Comparison of ENCODE assay signal across 1 cellular context in genomic region chr11:86577663-86578636, GRCh38.
TF ChIP-seq lines count a peak whose summit lies in the region.

No MANE protein-coding gene starts in this region.

TF ChIP-seq in SK-N-SH, 30 proteins besides CTCF, POLR2A, EP300 and RAD21 (continued from another document):
- no peak for TF ChIP-seq NRF1 (IDR thresholded peaks at IDR 0.05; ENCODE audit: low read depth, low read length)
- TF ChIP-seq JUND (IDR thresholded peaks at IDR 0.05): peak; percentile 84
- peak; percentile 86 for TF ChIP-seq FOSL2 (IDR thresholded peaks at IDR 0.05; ENCODE audit: borderline replicate concordance, low read depth)
- no peak for TF ChIP-seq MXI1 (IDR thresholded peaks at IDR 0.05; ENCODE audit: low read depth, low read length)
- no peak for TF ChIP-seq USF1 (IDR thresholded peaks at IDR 0.05; ENCODE audit: borderline replicate concordance, low read depth)
- TF ChIP-seq FOXJ3 (CRISPR knock-in tag; IDR thresholded peaks at IDR 0.05): no peak
- 0 out of 2 replicates have a peak, but pooled peaks have one; percentile 17 for TF ChIP-seq POLR2AphosphoS5 (IDR thresholded peaks at IDR 0.05; ENCODE audit: low read depth, low read length)
- peak; percentile 77; the same call in 1 of the 2 replicates for TF ChIP-seq FOXM1 (IDR thresholded peaks at IDR 0.05; ENCODE audit: low read depth)
- TF ChIP-seq RXRA (IDR thresholded peaks at IDR 0.05; ENCODE audit: borderline replicate concordance, low read depth): peak; percentile 89
- no peak for TF ChIP-seq ZBTB33 (IDR thresholded peaks at IDR 0.05; ENCODE audit: borderline replicate concordance, low read depth)
